Comparison of ENCODE assay signal across 8 cellular contexts in the genomic region with DNA sequence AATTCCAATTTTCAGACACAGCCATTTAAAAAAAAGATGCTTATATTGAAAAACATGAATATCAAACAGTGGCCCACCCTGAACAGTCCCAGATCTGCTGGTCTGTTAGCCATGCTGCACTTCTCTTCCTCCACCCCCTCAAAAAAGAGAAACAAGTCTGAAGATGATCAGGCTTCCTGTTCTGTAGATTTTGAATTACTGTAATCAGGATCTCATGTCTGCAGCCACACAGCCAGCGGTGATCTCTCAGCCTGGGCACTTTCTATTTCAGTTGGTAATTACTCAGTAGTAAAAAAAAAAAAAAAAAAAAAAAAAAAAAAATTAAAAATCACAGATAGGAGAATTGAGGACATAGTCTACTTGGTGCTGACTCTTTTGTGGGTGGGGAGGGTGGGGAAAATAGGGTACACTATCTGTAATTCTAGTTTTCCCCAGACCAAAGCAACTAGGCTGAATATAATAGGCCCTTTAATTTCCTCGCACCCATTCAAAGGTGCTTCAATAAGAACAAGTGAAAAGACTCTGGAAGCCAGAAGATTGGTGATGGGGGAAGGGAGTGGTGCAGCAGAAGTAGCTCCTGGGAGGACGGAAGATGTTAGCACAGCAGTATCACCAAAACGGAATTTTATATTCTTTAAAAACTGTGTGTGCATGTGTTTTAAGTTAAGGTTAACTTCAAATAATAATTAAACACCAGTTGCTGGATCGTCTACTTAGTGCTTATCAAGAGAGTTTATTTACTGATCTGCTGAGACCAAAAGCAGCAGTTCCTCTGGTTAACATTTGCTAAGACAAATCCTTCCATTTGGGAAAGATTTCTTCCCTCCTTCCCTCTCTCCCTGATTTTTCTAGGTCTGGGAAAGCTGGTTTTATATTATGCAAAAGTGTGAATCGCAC. TPM values are rescaled to one million over a fixed set of nuclear protein-coding genes. Genes with fewer than 3 reads are reported as not detected.
DNase-seq lines count a peak whose midpoint lies in the region; ATAC-seq, FAIRE-seq and TF ChIP-seq lines count a peak whose summit lies in the region.

No MANE protein-coding gene starts in this region.

- H3K9ac ChIP-seq in GM12878 (ENCODE audit: control insufficient read depth, insufficient read depth, low read length): no peak overlapping the region

- H3K4me3 Mint-ChIP-seq in naive thymus-derived CD4-positive, alpha-beta T cell: peak overlapping the region; percentile 17 to 82 (median 58)

- CTCF ChIA-PET in GM12878 (lab: Yijun Ruan, JAX): interaction anchor here (0.7 to 1.8 kb wide), 3 partner anchors 26 to 46 kb away, joined by 3 to 6 read pairs (median 3); no protein-coding TSS in a partner anchor
- CTCF ChIA-PET in naive thymus-derived CD4-positive, alpha-beta T cell (lab: Charles Lee): no interaction called here

- H3K27ac Mint-ChIP-seq in naive thymus-derived CD4-positive, alpha-beta T cell: peak overlapping the region in 5 of 9 donors; percentile 4 to 82 (median 60)

- no TSS peak for BruUV-seq in GM12878 (replicated peaks; lab: Mats Ljungman, UMichigan)

- 0 out of 4 replicates have a peak, but pooled peaks of 1 of the 2 experiments have one; percentile 23 for TF ChIP-seq EP300 in GM12878 (IDR thresholded peaks at IDR 0.05; ENCODE audit: borderline replicate concordance in 1 of 2, control insufficient read depth in 1 of 2, low read depth in 2 of 2, low read length in 2 of 2)

- peak overlapping the region; percentile 55 for H2AFZ ChIP-seq in GM12878 (ENCODE audit: control insufficient read depth, low read depth, low read length)

- H3K36me3 Mint-ChIP-seq in naive thymus-derived CD4-positive, alpha-beta T cell: peaks cover 0 to 4% (median 0%) of the 10 kb centered on the region in 5 donors

- POLR2A ChIA-PET in GM12878 (lab: Charles Lee): interaction anchor here (1.2 kb wide), 1 partner anchor 30 kb away, joined by 3 read pairs; no protein-coding TSS in a partner anchor
- POLR2A ChIA-PET in naive thymus-derived CD4-positive, alpha-beta T cell (lab: Charles Lee): no interaction called here

- intact Hi-C loops in GM12878 (cut with micrococcal nuclease; ENCODE audit: unreplicated experiment): loop anchor here (2.0 to 5.0 kb wide), 2 partner anchors 45 to 144 kb away; no protein-coding TSS in a partner anchor
- intact Hi-C loops in naive thymus-derived CD4-positive, alpha-beta T cell (cut with micrococcal nuclease): loop anchor here (1.0 to 10.0 kb wide), 4 partner anchors 20 to 49 kb away; a partner anchor contains a TSS

- H3K27me3 ChIP-seq in GM12878 (replicated peaks in 1 of 2; ENCODE audit: control insufficient read depth in 2 of 2, insufficient read depth in 2 of 2, low read length in 1 of 2): no peaks in the 10 kb centered on the region
- no peaks in the 10 kb centered on the region for H3K27me3 ChIP-seq in naive thymus-derived CD4-positive, alpha-beta T cell (ENCODE audit: control insufficient read depth in 2 of 2, insufficient read depth in 2 of 2, low read length in 2 of 2)
- H3K27me3 ChIP-seq in effector memory CD4-positive, alpha-beta T cell (replicated peaks; ENCODE audit: control insufficient read depth, insufficient read depth, low read length, poor library complexity, severe bottlenecking): no peaks in the 10 kb centered on the region

- DNase-seq in Kasumi-1 (lab: John Stamatoyannopoulos, UW): peak; percentile 85 to 88
- peak; percentile 54 for DNase-seq in GM12878 (ENCODE audit: low read depth, low spot score)
- DNase-seq in naive thymus-derived CD4-positive, alpha-beta T cell: no peak
- no peak for DNase-seq in effector memory CD4-positive, alpha-beta T cell
- DNase-seq in AG08396 (ENCODE audit: low spot score): no peak
- DNase-seq in ecto neural progenitor cell (ENCODE audit: low spot score): no peak

- H4K20me1 ChIP-seq in GM12878 (ENCODE audit: control insufficient read depth, insufficient read depth): no peaks in the 10 kb centered on the region

- peak overlapping the region; percentile 43; the same call in 1 of the 2 replicates for H3K27ac ChIP-seq in GM12878 (ENCODE audit: control insufficient read depth, insufficient read depth)
- H3K27ac ChIP-seq in naive thymus-derived CD4-positive, alpha-beta T cell (ENCODE audit: low read depth, low read length): no peak overlapping the region
- no peak overlapping the region for H3K27ac ChIP-seq in effector memory CD4-positive, alpha-beta T cell (ENCODE audit: insufficient read depth, low read length, poor library complexity, severe bottlenecking)

- H3K27me3 Mint-ChIP-seq in naive thymus-derived CD4-positive, alpha-beta T cell: peaks cover 0 to 2% (median 0%) of the 10 kb centered on the region in 5 donors

- no peak for FAIRE-seq in GM12878 (lab: Jason Lieb, UNC)

- no peaks in the 10 kb centered on the region for H3K36me3 ChIP-seq in GM12878 (ENCODE audit: control insufficient read depth in 2 of 2, insufficient read depth in 2 of 2, low read length in 1 of 2)
- H3K36me3 ChIP-seq in naive thymus-derived CD4-positive, alpha-beta T cell (ENCODE audit: control insufficient read depth in 2 of 3, insufficient read depth in 3 of 3, low read length in 3 of 3): no peaks in the 10 kb centered on the region
- H3K36me3 ChIP-seq in effector memory CD4-positive, alpha-beta T cell (ENCODE audit: control insufficient read depth, insufficient read depth, low read length): no peaks in the 10 kb centered on the region

- TF ChIP-seq POLR2A in GM18505 (IDR thresholded peaks at IDR 0.05; ENCODE audit: borderline replicate concordance, extremely low read depth, insufficient read depth, insufficient read length) (no peak), GM12878 (IDR thresholded peaks at IDR 0.05; ENCODE audit: low read depth, low read length) (no peak)

- H3K4me3 ChIP-seq in GM12878: peak overlapping the region; percentile 29; the same call in 1 of the 2 replicates
- peak overlapping the region; percentile 13 for H3K4me3 ChIP-seq in naive thymus-derived CD4-positive, alpha-beta T cell (ENCODE audit: low read length)
- H3K4me3 ChIP-seq in effector memory CD4-positive, alpha-beta T cell (ENCODE audit: insufficient read depth, low read depth, low read length, poor library complexity, severe bottlenecking): no peak overlapping the region

- in situ Hi-C loops in GM12878 (cut with MboI): no loop called here

- H3K9me3 Mint-ChIP-seq in naive thymus-derived CD4-positive, alpha-beta T cell: no peaks in the 10 kb centered on the region

- 15% methylated on average over 6 of the region's 6 CpGs for WGBS in GM12878 (ENCODE audit: insufficient coverage, insufficient replicate concordance, low lambda C conversion rate, missing lambda C conversion rate)

- SMC1A ChIA-PET in GM12878 (lab: Charles Lee; ENCODE audit: uncharacterized antibody, unreplicated experiment): interaction anchor here (1.0 to 2.1 kb wide), 11 partner anchors 9 to 145 kb away, joined by 3 to 12 read pairs (median 5); no protein-coding TSS in a partner anchor

- H3K4me2 ChIP-seq in GM12878 (ENCODE audit: control insufficient read depth, insufficient read depth): peak overlapping the region; percentile 49; the same call in 1 of the 2 replicates

- H3K79me2 ChIP-seq in GM12878 (ENCODE audit: control insufficient read depth, insufficient read depth, low read length): no peaks in the 10 kb centered on the region

- ATAC-seq in GM18505 (IDR thresholded peaks at IDR 0.05; ENCODE audit: unreplicated experiment): peak; percentile 79
- peak; percentile 85 for ATAC-seq in GM21723 (IDR thresholded peaks at IDR 0.05; ENCODE audit: unreplicated experiment)
- peak; percentile 89 for ATAC-seq in GM12878
- ATAC-seq in naive thymus-derived CD4-positive, alpha-beta T cell: peak; percentile 38

- H3K4me1 ChIP-seq in GM12878 (ENCODE audit: control insufficient read depth, insufficient read depth, low read length): peaks cover 6% of the 10 kb centered on the region
- H3K4me1 ChIP-seq in naive thymus-derived CD4-positive, alpha-beta T cell (ENCODE audit: control insufficient read depth in 2 of 2, insufficient read depth in 2 of 2, low read length in 2 of 2): peaks cover 0 to 6% of the 10 kb centered on the region in 2 donors
- no peaks in the 10 kb centered on the region for H3K4me1 ChIP-seq in effector memory CD4-positive, alpha-beta T cell (ENCODE audit: control insufficient read depth, insufficient read depth, low read length, poor library complexity, severe bottlenecking)

- RAD21 ChIA-PET in GM12878 (lab: Charles Lee; ENCODE audit: unreplicated experiment): interaction anchor here (0.7 to 2.1 kb wide), 11 partner anchors 22 to 218 kb away, joined by 3 to 11 read pairs (median 4); a partner anchor contains a TSS

- TF ChIP-seq RAD21 in GM12878 (IDR thresholded peaks at IDR 0.05; ENCODE audit: insufficient read depth, low read depth, low read length): no peak

- TF ChIP-seq CTCF in GM12878 (IDR thresholded peaks at IDR 0.05 in 2 of 3, conservative IDR thresholded peaks at IDR 0.05 in 1 of 3; ENCODE audit: control insufficient read depth in 2 of 3, extremely low read depth in 1 of 3, insufficient read depth in 1 of 3, low read depth in 3 of 3, low read length in 3 of 3): no peak

- peaks cover 7 to 25% (median 17%) of the 10 kb centered on the region in 7 donors for H3K4me1 Mint-ChIP-seq in naive thymus-derived CD4-positive, alpha-beta T cell

- no peaks in the 10 kb centered on the region for H3K9me3 ChIP-seq in GM12878 (replicated peaks; ENCODE audit: control insufficient read depth, insufficient read depth, low read length)
- no peaks in the 10 kb centered on the region for H3K9me3 ChIP-seq in naive thymus-derived CD4-positive, alpha-beta T cell (ENCODE audit: control insufficient read depth in 2 of 3, low read length in 3 of 3)
- H3K9me3 ChIP-seq in effector memory CD4-positive, alpha-beta T cell (ENCODE audit: control insufficient read depth, low read length): no peaks in the 10 kb centered on the region

RNA-seq across cellular contexts. Expression of a gene that starts 47.1 kb away (rescaled TPM):
- total RNA-seq in GM12878 (2013; cell fraction: nucleolus; rRNA removed): 4.5 and 4.8 TPM in 2 replicates
- total RNA-seq in GM12878 (2014; rRNA removed) (0.11 and 0.40 TPM in 2 replicates), GM12878 (2014; rRNA removed; fragmentation: Illumina TruSeq; extraction: Trizol) (0.27 and 0.28 TPM in 2 replicates), GM12878 (2021) (0.56 and 0.67 TPM in 2 replicates)
- polyA plus RNA-seq in GM12878 (2011; ENCODE audit: low read depth): not detected
- polyA plus RNA-seq in GM12878 (2011; rRNA removed) (5.5 and 5.7 TPM in 2 replicates), GM12878 (2014; fragmentation: Illumina TruSeq; extraction: Trizol) (0.06 and 0.15 TPM in 2 replicates), GM12878 (2014; fragmentation: Nextera tagmentation; extraction: Ambion mirVana) (under 1 TPM in 1 of 2 experiments, not detected in 1; 0.05 TPM), GM12878 (2014; rRNA removed) (0.12 and 0.75 TPM in 2 replicates), GM12878 (2016; fragmentation: Nextera tagmentation; extraction: Ambion mirVana) (under 1 TPM in 1 of 2 experiments, not detected in 1; 0.20 TPM)
- 3.4 and 4.8 TPM in 2 replicates for polyA plus RNA-seq in GM12878 (2011; cell fraction: cytosol; rRNA removed)
- polyA plus RNA-seq in GM12878 (2011; cell fraction: nucleus; rRNA removed): 6.4 and 6.6 TPM in 2 replicates
- polyA plus RNA-seq in GM12878 (2012): 0.46 and 0.76 TPM in 2 replicates
- 5.6 and 6.9 TPM in 2 replicates for polyA minus RNA-seq in GM12878 (2011; rRNA and poly(A)+ RNA removed)
- 1.4 and 4.1 TPM in 2 replicates for polyA minus RNA-seq in GM12878 (2011; cell fraction: cytosol; rRNA and poly(A)+ RNA removed)
- polyA minus RNA-seq in GM12878 (2011; cell fraction: nucleus; rRNA and poly(A)+ RNA removed): 8.9 and 10.3 TPM in 2 replicates
- 10 to 100 TPM in 2 of 5 experiments, 1 to 10 TPM in 3; 2.5 to 20.5 (median 6.2) TPM for total RNA-seq in naive thymus-derived CD4-positive, alpha-beta T cell
- 1 to 10 TPM; 1.6 to 4.3 TPM for polyA plus RNA-seq in naive thymus-derived CD4-positive, alpha-beta T cell

Comparison
In these comparisons a context has a peak if more than half of its experiments do, and no peak if none do; other contexts are left out.
1. ATAC-seq: peak in every context shown above with its lines; median percentile 89 in GM12878; 85 in GM21723; 79 in GM18505; 38 in naive thymus-derived CD4-positive, alpha-beta T cell.
2. DNase-seq: peak in Kasumi-1 (2 of 2) and GM12878 (single experiment); none in naive thymus-derived CD4-positive, alpha-beta T cell (0 of 9), effector memory CD4-positive, alpha-beta T cell (0 of 3), AG08396 (single experiment) and ecto neural progenitor cell (single experiment).